In the genomic region with DNA sequence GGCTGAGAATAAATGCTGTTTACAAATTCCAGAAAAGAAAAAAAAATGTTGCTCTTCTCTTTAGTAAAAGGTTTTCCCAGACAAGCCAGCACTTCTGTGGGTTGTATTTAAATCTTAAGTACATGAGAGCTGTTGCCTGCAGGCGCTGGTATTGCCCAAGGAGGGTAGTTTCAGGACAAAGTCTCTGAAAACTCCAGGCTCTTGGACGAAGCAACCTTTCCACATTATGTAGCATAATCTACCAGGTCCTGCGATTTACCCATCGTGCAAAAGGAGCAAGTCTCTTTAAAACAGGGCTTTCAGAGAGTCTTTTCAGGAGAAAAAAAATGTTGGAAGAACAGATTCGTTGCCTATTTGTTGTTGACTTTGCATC, we compare ENCODE assay signal across 8 cellular contexts.
A peak's percentile ranks its signal among the peaks of the same experiment; 100 is the strongest.
DNase-seq lines count a peak whose midpoint lies in the region; ATAC-seq and TF ChIP-seq lines count a peak whose summit lies in the region.

No MANE protein-coding gene starts in this region.

- no peaks in the 10 kb centered on the region for H3K79me1 ChIP-seq in mesendoderm (ENCODE audit: low read length)

- H3K56ac ChIP-seq in mesendoderm (ENCODE audit: low read length): no peak overlapping the region

- H4K5ac ChIP-seq in mesendoderm (ENCODE audit: low read length): no peak overlapping the region

- DNase-seq in HAP-1 (ENCODE audit: low spot score in 2 of 2) (no peak), erythroblast (lab: John Stamatoyannopoulos, UW) (no peak), mesendoderm (no peak)
- DNase-seq in stimulated activated CD4-positive, alpha-beta T cell treated with anti-CD3 and anti-CD28 coated beads, Interleukin-2, amount 100 ng/mL, for 48 hours: no peak

- H2BK5ac ChIP-seq in mesendoderm (ENCODE audit: low read length): no peak overlapping the region

- no peak for TF ChIP-seq POLR2A in erythroblast (IDR thresholded peaks at IDR 0.05; ENCODE audit: low read length)

- no peak overlapping the region for H2AK5ac ChIP-seq in mesendoderm (ENCODE audit: low read length)

- no peak overlapping the region for H2BK120ac ChIP-seq in mesendoderm (ENCODE audit: low read depth, low read length)

- no peak overlapping the region for H3K4ac ChIP-seq in mesendoderm (ENCODE audit: low read depth, low read length)

- H3K9ac ChIP-seq in HUES64 (ENCODE audit: low read depth, low read length) (no peak overlapping the region), iPS-20b (ENCODE audit: low read depth, low read length) (no peak overlapping the region), mesendoderm (ENCODE audit: low read length) (no peak overlapping the region)

- peak overlapping the region; percentile 67; the same call in 1 of the 2 replicates for H3K4me3 ChIP-seq in HUES64 (ENCODE audit: low read length)
- peak overlapping the region; percentile 68; the same call in 1 of the 2 replicates for H3K4me3 ChIP-seq in iPS-20b (ENCODE audit: low read length)
- H3K4me3 ChIP-seq in HAP-1: no peak overlapping the region
- H3K4me3 ChIP-seq in mesendoderm (ENCODE audit: low read length): no peak overlapping the region

- TF ChIP-seq CTCF in 22Rv1 (IDR thresholded peaks at IDR 0.05): peak; percentile 21

- H3K27me3 ChIP-seq in HUES64 (ENCODE audit: insufficient read depth, low read length) (peaks cover 20% of the 10 kb centered on the region), iPS-20b (ENCODE audit: insufficient read depth, low read length) (peaks cover 18% of the 10 kb centered on the region), HAP-1 (ENCODE audit: low read depth) (no peaks in the 10 kb centered on the region), mesendoderm (ENCODE audit: insufficient read depth, low read length, poor library complexity) (no peaks in the 10 kb centered on the region)

- H2BK15ac ChIP-seq in mesendoderm (replicated peaks; ENCODE audit: low read depth): no peak overlapping the region

- H3K79me2 ChIP-seq in mesendoderm (ENCODE audit: control insufficient read depth, insufficient read depth, low read length): no peaks in the 10 kb centered on the region

- no peak overlapping the region for H4K8ac ChIP-seq in mesendoderm (ENCODE audit: low read depth, low read length)

- no peaks in the 10 kb centered on the region for H3K4me1 ChIP-seq in HUES64 (ENCODE audit: insufficient read depth, low read length)
- no peaks in the 10 kb centered on the region for H3K4me1 ChIP-seq in iPS-20b (ENCODE audit: insufficient read depth, low read length)
- no peaks in the 10 kb centered on the region for H3K4me1 ChIP-seq in HAP-1
- peaks cover 3% of the 10 kb centered on the region for H3K4me1 ChIP-seq in mesendoderm (ENCODE audit: control insufficient read depth, low read depth, low read length)

- H3K36me3 ChIP-seq in HUES64 (ENCODE audit: insufficient read depth, low read length) (no peaks in the 10 kb centered on the region), iPS-20b (ENCODE audit: insufficient read depth, low read depth, low read length) (no peaks in the 10 kb centered on the region), HAP-1 (replicated peaks) (no peaks in the 10 kb centered on the region), mesendoderm (ENCODE audit: control insufficient read depth, insufficient read depth, low read length) (no peaks in the 10 kb centered on the region)

- in situ Hi-C loops in HAP-1 (cut with MboI; ENCODE audit: low sequenced_read_pairs): no loop called here

- no peak overlapping the region for H3K18ac ChIP-seq in mesendoderm (ENCODE audit: low read length)

- 64% methylated on average over 5 of the region's 5 CpGs for WGBS in HUES64
- WGBS in mesendoderm (ENCODE audit: extremely low coverage, insufficient coverage, low lambda C conversion rate): no CpG with 5 or more reads among the region's 5 CpGs

- ATAC-seq in GM21367 (IDR thresholded peaks at IDR 0.05; ENCODE audit: unreplicated experiment): peak; percentile 5

- no peaks in the 10 kb centered on the region for H3K9me3 ChIP-seq in HUES64 (ENCODE audit: insufficient read depth, low read depth, low read length)
- no peaks in the 10 kb centered on the region for H3K9me3 ChIP-seq in iPS-20b (ENCODE audit: insufficient read depth, low read depth, low read length)
- H3K9me3 ChIP-seq in HAP-1: no peaks in the 10 kb centered on the region

- no peak overlapping the region for H3K23ac ChIP-seq in mesendoderm (ENCODE audit: low read length)

- H3K4me2 ChIP-seq in mesendoderm (ENCODE audit: low read length): no peak overlapping the region

- H3K27ac ChIP-seq in 22Rv1 (no peak overlapping the region), HUES64 (ENCODE audit: low read depth, low read length) (no peak overlapping the region), iPS-20b (ENCODE audit: low read length) (no peak overlapping the region), mesendoderm (ENCODE audit: low read depth, low read length) (no peak overlapping the region)

Comparison
In these comparisons a context has a peak if more than half of its experiments do, and no peak if none do; other contexts are left out.
1. H3K4me3 ChIP-seq: peak in HUES64 (single experiment) and iPS-20b (single experiment); none in HAP-1 (single experiment) and mesendoderm (single experiment).